ENCODE assay signal across 13 cellular contexts in the genomic region with DNA sequence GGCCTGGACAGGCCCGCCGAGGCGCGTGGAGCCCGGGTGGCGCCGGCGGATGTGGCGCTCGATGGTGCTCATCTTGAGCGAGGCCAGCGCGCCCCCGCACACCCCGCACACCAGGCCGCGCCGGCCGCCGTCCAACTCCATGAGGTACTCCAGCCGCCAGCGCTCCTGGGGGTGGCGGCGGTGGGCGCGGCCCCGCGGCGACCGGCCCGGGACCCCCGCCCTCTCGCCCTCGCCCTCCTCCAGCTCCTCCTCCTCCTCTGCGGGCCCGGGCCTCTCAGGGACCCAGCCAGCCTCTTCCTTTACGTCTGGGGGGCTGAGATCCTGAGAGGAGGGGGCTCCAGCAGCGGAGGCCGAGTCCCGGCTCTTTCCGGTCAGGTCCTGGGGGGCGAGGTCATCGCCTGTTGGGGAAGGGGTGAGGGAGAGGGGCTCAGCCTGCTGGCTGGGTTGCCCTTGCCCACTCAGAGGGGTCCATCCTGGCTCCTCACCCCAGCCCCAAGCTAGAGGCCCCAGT. TPM values are rescaled to one million over a fixed set of nuclear protein-coding genes. Genes with fewer than 3 reads are reported as not detected.
DNase-seq lines count a peak whose midpoint lies in the region; ATAC-seq and TF ChIP-seq lines count a peak whose summit lies in the region.
"Had no signal": no experiment of that assay in that cellular context is flagged by ENCODE, and none has a peak within 500 bp of the region (broad histone marks: within the 10 kb centered on the region; RNA-seq: fewer than 3 reads in every experiment).

No MANE protein-coding gene starts in this region.

- H3K27me3 ChIP-seq in right cardiac atrium (ENCODE audit: control insufficient read depth, insufficient read depth) = no peaks in the 10 kb centered on the region
- no peaks in the 10 kb centered on the region for H3K27me3 ChIP-seq in neural cell (ENCODE audit: insufficient read depth, low read depth, low read length)
- H3K27me3 ChIP-seq in vagina = no peaks in the 10 kb centered on the region
- no peaks in the 10 kb centered on the region for H3K27me3 ChIP-seq in PC-3 (ENCODE audit: low read length)

- peak overlapping the region; percentile 76 for H3K9ac ChIP-seq in neural cell (ENCODE audit: low read length)
- no peak overlapping the region for H3K9ac ChIP-seq in PC-3 (ENCODE audit: low read length)

- H4K20me1 ChIP-seq in neural cell (ENCODE audit: insufficient read depth) (peaks cover 3% of the 10 kb centered on the region), PC-3 (ENCODE audit: low read length) (peaks cover 13% of the 10 kb centered on the region)

- peak overlapping the region; percentile 12 for H3K27ac ChIP-seq in right cardiac atrium (ENCODE audit: low read length)
- H3K27ac ChIP-seq in neural cell (ENCODE audit: low read length) = peak overlapping the region; percentile 70
- H3K27ac ChIP-seq in vagina = peak overlapping the region; percentile 75
- H3K27ac ChIP-seq in PC-3 (ENCODE audit: low read length) = no peak overlapping the region
- H3K27ac ChIP-seq: epithelial cell of prostate had no signal

- no peak overlapping the region for H3K4me3 ChIP-seq in right cardiac atrium (ENCODE audit: low read length)
- peak overlapping the region; percentile 70 for H3K4me3 ChIP-seq in neural cell (ENCODE audit: low read length)
- H3K4me3 ChIP-seq in vagina = peak overlapping the region; percentile 45 to 49
- no peak overlapping the region for H3K4me3 ChIP-seq in PC-3 (ENCODE audit: low read length)

- CTCF ChIA-PET in PC-3 (lab: Charles Lee) = no interaction called here

- H3F3A ChIP-seq in neural cell (ENCODE audit: insufficient read depth, low read length, poor library complexity, severe bottlenecking) (no peaks in the 10 kb centered on the region), PC-3 (ENCODE audit: low read length, unreplicated experiment) (no peaks in the 10 kb centered on the region)

- no TSS peak for BruUV-seq in PC-3 (replicated peaks; lab: Mats Ljungman, UMichigan)

- no peaks in the 10 kb centered on the region for H3K9me2 ChIP-seq in neural cell (ENCODE audit: insufficient read depth, low read length)
- H3K9me2 ChIP-seq in PC-3 (replicated peaks; ENCODE audit: low read length) = no peaks in the 10 kb centered on the region

- TF ChIP-seq RAD21 in neural cell (conservative IDR thresholded peaks at IDR 0.05) = no peak

- no peak for TF ChIP-seq CTCF in neural cell (IDR thresholded peaks at IDR 0.05; ENCODE audit: poor library complexity, severe bottlenecking)
- TF ChIP-seq CTCF in vagina (IDR thresholded peaks at IDR 0.05) = no peak
- TF ChIP-seq CTCF in PC-3 (conservative IDR thresholded peaks at IDR 0.05; ENCODE audit: low read depth, low read length) = no peak

- H3K9me3 ChIP-seq in right cardiac atrium (ENCODE audit: control insufficient read depth, low read length) = no peaks in the 10 kb centered on the region
- H3K9me3 ChIP-seq in neural cell (ENCODE audit: low read length) = no peaks in the 10 kb centered on the region
- H3K9me3 ChIP-seq in vagina = no peaks in the 10 kb centered on the region
- H3K9me3 ChIP-seq in PC-3 (ENCODE audit: low read length) = no peaks in the 10 kb centered on the region

- H3K36me3 ChIP-seq in neural cell (ENCODE audit: insufficient read depth, low read length) (no peaks in the 10 kb centered on the region), vagina (no peaks in the 10 kb centered on the region), PC-3 (ENCODE audit: low read depth, low read length) (peaks cover 4% of the 10 kb centered on the region; the same call in 1 of the 2 replicates)

- H3K4me1 ChIP-seq in right cardiac atrium (ENCODE audit: control insufficient read depth, insufficient read depth, low read length) (peaks cover 1% of the 10 kb centered on the region), vagina (peaks cover 44% of the 10 kb centered on the region), PC-3 (ENCODE audit: insufficient read depth, low read length) (peaks cover 9% of the 10 kb centered on the region; the same call in 1 of the 2 replicates)

- ATAC-seq in Right ventricle myocardium superior (ENCODE audit: poor library complexity) (no peak), Right ventricle myocardium inferior (no peak), right cardiac atrium (peak in 1 of 2 donors; percentile 1), PC-3 (no peak)

- H3K4me2 ChIP-seq in neural cell (ENCODE audit: low read length) (no peak overlapping the region), PC-3 (ENCODE audit: low read length) (no peak overlapping the region)

- TF ChIP-seq POLR2A in vagina (IDR thresholded peaks at IDR 0.05) = no peak

- intact Hi-C loops in Right ventricle myocardium superior (cut with DNase I) = no loop called here
- intact Hi-C loops in Right ventricle myocardium inferior (cut with DNase I) = loop anchor here (10.0 kb wide), 1 partner anchor 391 kb away; no protein-coding TSS in a partner anchor
- intact Hi-C loops in right cardiac atrium (cut with DNase I) = loop anchor here in 1 of 4 donors (10.0 kb wide), 1 partner anchor 181 kb away; no protein-coding TSS in a partner anchor
- intact Hi-C loops in vagina (cut with DNase I) = loop anchor here (10.0 kb wide), 1 partner anchor 181 kb away; no protein-coding TSS in a partner anchor
- intact Hi-C loops in PC-3 (cut with micrococcal nuclease) = loop anchor here (10.0 kb wide), 1 partner anchor 381 kb away; no protein-coding TSS in a partner anchor

- peaks cover 57% of the 10 kb centered on the region for H3K79me2 ChIP-seq in neural cell (replicated peaks; ENCODE audit: insufficient read depth, low read length)
- H3K79me2 ChIP-seq in PC-3 (ENCODE audit: low read length) = peaks cover 21% of the 10 kb centered on the region

- POLR2A ChIA-PET in PC-3 (lab: Charles Lee; ENCODE audit: unreplicated experiment) = no interaction called here

- DNase-seq in Right ventricle myocardium superior = peak; percentile 63
- DNase-seq in Right ventricle myocardium inferior (ENCODE audit: missing footprints) = no peak
- DNase-seq in right cardiac atrium = peak in 2 of 3 donors; percentile 18 to 80
- DNase-seq in vagina (ENCODE audit: extremely low spot score in 2 of 2) = no peak
- DNase-seq in hippocampal formation (lab: John Stamatoyannopoulos, UW) = no peak
- no peak for DNase-seq in PC-3
- DNase-seq in NCI-H1417 (lab: John Stamatoyannopoulos, UW) = no peak
- DNase-seq: activated CD4-positive, CD25-positive, alpha-beta regulatory T cell; activated naive CD4-positive, alpha-beta T cell treated with anti-CD3 and anti-CD28 coated beads for 36 hours; GDM1; stimulated activated naive CD4-positive, alpha-beta T cell had no signal

- no peak for TF ChIP-seq EP300 in neural cell (conservative IDR thresholded peaks at IDR 0.05; ENCODE audit: poor library complexity, severe bottlenecking)

- H2AFZ ChIP-seq in neural cell (ENCODE audit: low read depth, low read length) (no peak overlapping the region), PC-3 (ENCODE audit: low read length) (no peak overlapping the region)

- WGBS in right cardiac atrium = 65% methylated on average over 43 of the region's 43 CpGs

TF ChIP-seq in neural cell, 6 proteins besides CTCF, POLR2A, EP300 and RAD21:
- no peak for TF ChIP-seq SMC3 (conservative IDR thresholded peaks at IDR 0.05; ENCODE audit: poor library complexity)
TF ChIP-seq in neural cell: peak in this region for 0.

RNA-seq across cellular contexts. Expression of gene ZFTA, which starts 4.3 kb away (rescaled TPM):
- 12.5 TPM for total RNA-seq in Right ventricle myocardium superior
- 12.6 TPM for total RNA-seq in Right ventricle myocardium inferior
- total RNA-seq in right cardiac atrium = 10 to 100 TPM; 13.9 to 17.7 (median 15.4) TPM
- polyA plus RNA-seq in right cardiac atrium = 7.9 TPM
- 82.5 and 103 TPM in 2 replicates for polyA plus RNA-seq in neural cell
- 110 and 123 TPM in 2 replicates for polyA minus RNA-seq in neural cell
- total RNA-seq in vagina = 13.0 TPM
- 15.1 and 29.5 TPM in 2 replicates for total RNA-seq in PC-3 (2014; rRNA removed)

RNA-seq across cellular contexts. Expression of gene SPINDOC, which starts 49.0 kb away (rescaled TPM):
- total RNA-seq in Right ventricle myocardium superior = 11.3 TPM
- total RNA-seq in Right ventricle myocardium inferior = 11.9 TPM
- total RNA-seq in right cardiac atrium = 10 to 100 TPM; 12.8 to 18.8 (median 17.4) TPM
- polyA plus RNA-seq in right cardiac atrium = 13.6 TPM
- polyA plus RNA-seq in neural cell = 20.3 and 27.2 TPM in 2 replicates
- 27.4 and 33.8 TPM in 2 replicates for polyA minus RNA-seq in neural cell
- 6.6 TPM for total RNA-seq in vagina
- total RNA-seq in PC-3 (2014; rRNA removed) = 61.5 and 67.2 TPM in 2 replicates

Comparison
In these comparisons a context has a peak if more than half of its experiments do, and no peak if none do; other contexts are left out.
1. DNase-seq: peak in Right ventricle myocardium superior (single experiment) and right cardiac atrium (2 of 3); none in Right ventricle myocardium inferior (single experiment), vagina (0 of 2), hippocampal formation (0 of 2), PC-3 (single experiment) and NCI-H1417 (0 of 3).
2. H3K4me3 ChIP-seq: peak in neural cell (single experiment) and vagina (2 of 2); none in right cardiac atrium (single experiment) and PC-3 (single experiment).